Comparison of ENCODE assay signal across 23 cellular contexts in the genomic region with DNA sequence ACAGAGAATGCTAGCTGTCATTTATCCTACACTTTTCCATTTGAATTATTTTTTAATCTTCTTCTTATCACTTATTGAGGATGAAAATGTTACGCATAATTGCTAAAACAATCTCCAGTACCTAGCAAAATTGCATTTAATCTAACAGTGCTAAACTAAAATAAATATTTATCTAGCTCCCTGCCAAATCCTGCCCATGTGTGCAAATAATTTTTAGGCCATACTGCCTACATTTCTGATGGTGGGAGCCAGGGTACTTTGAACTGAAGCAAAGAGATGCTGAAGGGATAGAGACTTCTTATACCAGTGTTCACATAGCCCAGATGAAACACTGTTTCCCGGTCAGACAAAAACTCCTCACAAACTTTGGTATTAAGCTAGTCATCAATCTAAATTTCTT.
"Had no signal": no experiment of that assay in that cellular context is flagged by ENCODE, and none has a peak within 500 bp of the region (broad histone marks: within the 10 kb centered on the region; RNA-seq: fewer than 3 reads in every experiment).

No MANE protein-coding gene starts in this region.

- H3K4me3 Mint-ChIP-seq: activated CD8-positive, alpha-beta T cell treated with anti-CD3 and anti-CD28 coated beads, Interleukin-2, amount 10 ng/mL, durations not matched to agents 7 days and 5 days; activated naive CD4-positive, alpha-beta T cell treated with anti-CD3 and anti-CD28 coated beads, Interleukin-2, amount 50 U/mL, for 24 hours; activated T-helper 1 cell treated with anti-CD3 and anti-CD28 coated beads, Interleukin-12 subunit alpha, Interleukin-12 subunit beta, Interleukin-2, Interleukin-4 antibody, amounts not matched to agents 30 ng/mL and 10 ng/mL and 1 ng/mL, durations not matched to agents 14 hours and 24 hours and 36 hours; brain; memory B cell; nephron progenitor cell; stimulated activated naive CD8-positive, alpha-beta T cell treated with anti-CD3 and anti-CD28 coated beads, Interleukin-15, amount 100 ng/mL, for 72 hours had no signal

- DNase-seq: activated CD4-positive, alpha-beta T cell treated with anti-CD3 and anti-CD28 coated beads for 1 hour; activated CD4-positive, alpha-beta T cell treated with anti-CD3 and anti-CD28 coated beads, Interleukin-2, amount 50 U/mL, for 1 hour; activated CD8-positive, alpha-beta T cell treated with anti-CD3 and anti-CD28 coated beads, Interleukin-2, amount 10 ng/mL, durations not matched to agents 7 days and 5 days; activated gamma-delta T cell; aorta; caudate nucleus; dermis blood vessel endothelial cell; effector CD8-positive, alpha-beta T cell; left colon; mucosa of descending colon; nephron progenitor cell; nucleus accumbens; right lobe of liver; stimulated activated CD4-positive, alpha-beta T cell treated with anti-CD3 and anti-CD28 coated beads, Interleukin-1b, Interleukin-23, amount 100 ng/mL, for 48 hours; stimulated activated naive CD8-positive, alpha-beta T cell treated with anti-CD3 and anti-CD28 coated beads, Interleukin-15, amount 100 ng/mL, for 72 hours had no signal

- H3K4me1 Mint-ChIP-seq: activated naive CD4-positive, alpha-beta T cell treated with anti-CD3 and anti-CD28 coated beads, Interleukin-2, amount 50 U/mL, for 24 hours; brain; memory B cell; nephron progenitor cell; stimulated activated naive CD8-positive, alpha-beta T cell treated with anti-CD3 and anti-CD28 coated beads, Interleukin-15, amount 100 ng/mL, for 72 hours had no signal

- H3K4me3 ChIP-seq: mucosa of descending colon, right lobe of liver, skin epidermis, suprapubic skin, tibial nerve had no signal

- H3K27me3 ChIP-seq: foreskin keratinocyte, right lobe of liver, suprapubic skin, tibial nerve had no signal

- H3K27ac ChIP-seq: foreskin keratinocyte, right lobe of liver, skin epidermis, suprapubic skin, tibial nerve had no signal

- H3K36me3 ChIP-seq: right lobe of liver, suprapubic skin, tibial nerve had no signal

- H3K27ac Mint-ChIP-seq: activated CD8-positive, alpha-beta T cell treated with anti-CD3 and anti-CD28 coated beads, Interleukin-2, amount 10 ng/mL, durations not matched to agents 7 days and 5 days; activated naive CD4-positive, alpha-beta T cell treated with anti-CD3 and anti-CD28 coated beads, Interleukin-2, amount 50 U/mL, for 24 hours; activated T-helper 1 cell treated with anti-CD3 and anti-CD28 coated beads, Interleukin-12 subunit alpha, Interleukin-12 subunit beta, Interleukin-2, Interleukin-4 antibody, amounts not matched to agents 30 ng/mL and 10 ng/mL and 1 ng/mL, durations not matched to agents 14 hours and 24 hours and 36 hours; brain; memory B cell; nephron progenitor cell; stimulated activated naive CD8-positive, alpha-beta T cell treated with anti-CD3 and anti-CD28 coated beads, Interleukin-15, amount 100 ng/mL, for 72 hours had no signal

- H3K4me1 ChIP-seq: right lobe of liver, suprapubic skin, tibial nerve had no signal

- ATAC-seq: activated CD8-positive, alpha-beta T cell treated with anti-CD3 and anti-CD28 coated beads, Interleukin-2, amount 10 ng/mL, durations not matched to agents 7 days and 5 days; foreskin keratinocyte; left colon; mucosa of descending colon; stimulated activated naive CD8-positive, alpha-beta T cell treated with anti-CD3 and anti-CD28 coated beads, Interleukin-15, amount 100 ng/mL, for 72 hours had no signal

- H3K9me3 Mint-ChIP-seq: brain, nephron progenitor cell had no signal

- H3K27me3 Mint-ChIP-seq: activated naive CD4-positive, alpha-beta T cell treated with anti-CD3 and anti-CD28 coated beads, Interleukin-2, amount 50 U/mL, for 24 hours; brain; memory B cell; stimulated activated naive CD8-positive, alpha-beta T cell treated with anti-CD3 and anti-CD28 coated beads, Interleukin-15, amount 100 ng/mL, for 72 hours had no signal

- H3K9me3 ChIP-seq: right lobe of liver, suprapubic skin, tibial nerve had no signal

- H3K36me3 Mint-ChIP-seq: activated naive CD4-positive, alpha-beta T cell treated with anti-CD3 and anti-CD28 coated beads, Interleukin-2, amount 50 U/mL, for 24 hours; brain; memory B cell had no signal
